ENCODE assay signal across 15 cellular contexts in the genomic region with DNA sequence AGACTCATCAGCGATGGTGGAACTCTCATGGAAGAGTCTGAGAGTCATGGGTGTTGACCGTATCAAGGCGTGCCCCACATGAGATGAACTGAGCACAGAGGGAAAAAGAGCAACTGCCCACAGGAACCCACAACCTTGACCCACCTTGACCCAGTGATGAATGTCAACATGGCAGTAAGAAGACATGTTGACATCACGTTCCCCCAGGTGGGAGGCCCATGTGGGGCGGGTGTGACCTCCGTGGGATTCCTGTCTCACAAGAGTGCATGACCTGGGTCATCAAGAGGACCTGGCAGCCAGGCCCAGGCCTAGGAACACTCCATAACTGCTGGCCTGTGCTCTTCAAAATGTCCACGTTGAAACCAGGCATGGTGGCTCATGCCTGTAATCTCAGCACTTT. TPM values are rescaled to one million over a fixed set of nuclear protein-coding genes. Genes with fewer than 3 reads are reported as not detected.
DNase-seq lines count a peak whose midpoint lies in the region; ATAC-seq and TF ChIP-seq lines count a peak whose summit lies in the region.
"Had no signal": no experiment of that assay in that cellular context is flagged by ENCODE, and none has a peak within 500 bp of the region (broad histone marks: within the 10 kb centered on the region; RNA-seq: fewer than 3 reads in every experiment).

No MANE protein-coding gene starts in this region.

- H3K4me3 ChIP-seq in IMR-90 (ENCODE audit: insufficient read depth, low read depth, low read length), result no peak overlapping the region
- H3K4me3 ChIP-seq: GM23248 had no signal

- no peak overlapping the region for H2BK15ac ChIP-seq in IMR-90 (ENCODE audit: low read depth, low read length)

- H3K36me3 ChIP-seq in IMR-90 (ENCODE audit: control insufficient read depth, insufficient read depth, low read length), result peaks cover 56% of the 10 kb centered on the region

- no peak overlapping the region for H4K8ac ChIP-seq in IMR-90 (ENCODE audit: low read depth in 2 of 2, low read length in 2 of 2)

- peaks cover 5% of the 10 kb centered on the region for H4K20me1 ChIP-seq in IMR-90 (ENCODE audit: insufficient read depth, low read length)

- H2AFZ ChIP-seq in IMR-90 (replicated peaks; ENCODE audit: low read length, poor library complexity), result no peak overlapping the region
- H2AFZ ChIP-seq: GM23248 had no signal

- H3K56ac ChIP-seq in IMR-90 (ENCODE audit: extremely low read depth, insufficient read depth, low read length), result no peak overlapping the region

- DNase-seq in D341Med (ENCODE audit: low spot score), result peak; percentile 13
- no peak for DNase-seq in IMR-90
- DNase-seq in central memory CD8-positive, alpha-beta T cell (ENCODE audit: low spot score in 2 of 2), result no peak
- DNase-seq in stimulated activated effector memory CD8-positive, alpha-beta T cell treated with anti-CD3 and anti-CD28 coated beads, Interleukin-12 subunit alpha, Interleukin-12 subunit beta, amount 100 ng/mL, for 72 hours (ENCODE audit: low spot score in 2 of 2), result no peak
- no peak for DNase-seq in endothelial cell (ENCODE audit: low spot score)
- DNase-seq: C1 segment of cervical spinal cord; Calu3; CD4-positive, alpha-beta memory T cell; COR-L47; DMS153; DND-41; GM23248; H7; HCEC 1CT had no signal

- H2BK20ac ChIP-seq in IMR-90 (ENCODE audit: low read depth, low read length), result no peak overlapping the region

- H2AK5ac ChIP-seq in IMR-90 (ENCODE audit: low read depth, low read length), result no peak overlapping the region

- no peak overlapping the region for H3K14ac ChIP-seq in IMR-90 (replicated peaks; ENCODE audit: low read depth, low read length)

- no peak overlapping the region for H3K18ac ChIP-seq in IMR-90 (ENCODE audit: low read depth, low read length)

- H3K4me1 ChIP-seq in IMR-90 (ENCODE audit: control insufficient read depth, insufficient read depth, low read length), result no peaks in the 10 kb centered on the region

- intact Hi-C loops in IMR-90 (cut with micrococcal nuclease), result no loop called here

- CTCF ChIA-PET in IMR-90 (lab: Yijun Ruan, JAX), result no interaction called here

- BruUV-seq in IMR-90 (replicated peaks; lab: Mats Ljungman, UMichigan), result no TSS peak

- H3K27ac Mint-ChIP-seq in central memory CD8-positive, alpha-beta T cell (ENCODE audit: low read depth), result peak overlapping the region; percentile 8
- H3K27ac Mint-ChIP-seq in stimulated activated effector memory CD8-positive, alpha-beta T cell treated with anti-CD3 and anti-CD28 coated beads, Interleukin-12 subunit alpha, Interleukin-12 subunit beta, amount 100 ng/mL, for 72 hours, result peak overlapping the region; percentile 93
- no peak overlapping the region for H3K27ac Mint-ChIP-seq in endothelial cell (ENCODE audit: unreplicated experiment)

- ATAC-seq in IMR-90 (ENCODE audit: low read depth) (no peak), HG02852 (IDR thresholded peaks at IDR 0.05; ENCODE audit: unreplicated experiment) (no peak)
- ATAC-seq in central memory CD8-positive, alpha-beta T cell (replicated peaks; ENCODE audit: extremely low read depth, poor library complexity, severe bottlenecking), result no peak
- ATAC-seq in stimulated activated effector memory CD8-positive, alpha-beta T cell treated with anti-CD3 and anti-CD28 coated beads, Interleukin-12 subunit alpha, Interleukin-12 subunit beta, amount 100 ng/mL, for 72 hours, result no peak

- H4K5ac ChIP-seq in IMR-90 (ENCODE audit: low read depth, low read length), result no peak overlapping the region

- H3K27me3 Mint-ChIP-seq in central memory CD8-positive, alpha-beta T cell, result no peaks in the 10 kb centered on the region
- H3K27me3 Mint-ChIP-seq in endothelial cell (ENCODE audit: unreplicated experiment), result no peaks in the 10 kb centered on the region
- H3K27me3 Mint-ChIP-seq: CD4-positive, alpha-beta memory T cell had no signal

- H3K9me3 ChIP-seq in IMR-90 (ENCODE audit: control insufficient read depth, insufficient read depth, low read length), result no peaks in the 10 kb centered on the region

- TF ChIP-seq CTCF in IMR-90 (conservative IDR thresholded peaks at IDR 0.05; ENCODE audit: low read depth, low read length) (no peak), endothelial cell (IDR thresholded peaks at IDR 0.05; ENCODE audit: unreplicated experiment) (no peak)

- no peak for TF ChIP-seq RAD21 in IMR-90 (IDR thresholded peaks at IDR 0.05; ENCODE audit: low read length)

- dilution Hi-C loops in IMR-90 (cut with HindIII; ENCODE audit: low sequenced_read_pairs, unreplicated experiment), result no loop called here

- peaks cover 2% of the 10 kb centered on the region; the same call in 1 of the 2 replicates for H3K9me1 ChIP-seq in IMR-90 (ENCODE audit: insufficient read depth, low read length)

- H3K36me3 Mint-ChIP-seq in central memory CD8-positive, alpha-beta T cell (ENCODE audit: insufficient read depth), result peaks cover 42% of the 10 kb centered on the region
- peaks cover 79% of the 10 kb centered on the region for H3K36me3 Mint-ChIP-seq in stimulated activated effector memory CD8-positive, alpha-beta T cell treated with anti-CD3 and anti-CD28 coated beads, Interleukin-12 subunit alpha, Interleukin-12 subunit beta, amount 100 ng/mL, for 72 hours
- peaks cover 33% of the 10 kb centered on the region for H3K36me3 Mint-ChIP-seq in endothelial cell (ENCODE audit: low read depth, unreplicated experiment)

- H3K27me3 ChIP-seq in IMR-90 (ENCODE audit: control insufficient read depth, insufficient read depth, low read length), result no peaks in the 10 kb centered on the region

- no peak overlapping the region for H2BK5ac ChIP-seq in IMR-90 (ENCODE audit: low read depth, low read length, poor library complexity, severe bottlenecking)

- peak overlapping the region; percentile 23 for H2AK9ac ChIP-seq in IMR-90 (replicated peaks; ENCODE audit: low read depth, low read length, poor library complexity)

- H4K91ac ChIP-seq in IMR-90 (ENCODE audit: insufficient read depth, low read depth, low read length), result no peak overlapping the region

- no peak overlapping the region for H2BK120ac ChIP-seq in IMR-90 (ENCODE audit: low read depth, low read length)

- no peak overlapping the region for H3K4me3 Mint-ChIP-seq in central memory CD8-positive, alpha-beta T cell
- H3K4me3 Mint-ChIP-seq in stimulated activated effector memory CD8-positive, alpha-beta T cell treated with anti-CD3 and anti-CD28 coated beads, Interleukin-12 subunit alpha, Interleukin-12 subunit beta, amount 100 ng/mL, for 72 hours, result no peak overlapping the region
- no peak overlapping the region for H3K4me3 Mint-ChIP-seq in endothelial cell (ENCODE audit: unreplicated experiment)

- H3K9ac ChIP-seq in IMR-90 (ENCODE audit: low read depth, low read length), result no peak overlapping the region
- H3K9ac ChIP-seq: GM23248 had no signal

- H3K27ac ChIP-seq in IMR-90 (ENCODE audit: insufficient read depth, low read length), result no peak overlapping the region
- H3K27ac ChIP-seq: GM23248 had no signal

- H3K79me1 ChIP-seq in IMR-90 (ENCODE audit: low read depth in 1 of 2, low read length in 2 of 2), result peaks cover 3% of the 10 kb centered on the region in 2 experiments; a peak in 2 of 4 replicates

- peaks cover 13% of the 10 kb centered on the region for H3K4me1 Mint-ChIP-seq in central memory CD8-positive, alpha-beta T cell
- peaks cover 34% of the 10 kb centered on the region for H3K4me1 Mint-ChIP-seq in stimulated activated effector memory CD8-positive, alpha-beta T cell treated with anti-CD3 and anti-CD28 coated beads, Interleukin-12 subunit alpha, Interleukin-12 subunit beta, amount 100 ng/mL, for 72 hours
- peaks cover 12% of the 10 kb centered on the region for H3K4me1 Mint-ChIP-seq in endothelial cell (ENCODE audit: unreplicated experiment)

- 97% methylated on average over 4 of the region's 7 CpGs; no CpG with 5 or more reads in 1 of the 2 experiments for WGBS in IMR-90 (ENCODE audit: extremely low coverage in 2 of 2, insufficient read length in 1 of 2), 2 experiments

- no peak for TF ChIP-seq POLR2A in IMR-90 (IDR thresholded peaks at IDR 0.05; ENCODE audit: low read depth, low read length)

- H3K4me2 ChIP-seq in IMR-90 (ENCODE audit: low read depth, low read length), result no peak overlapping the region

- in situ Hi-C loops in IMR-90 (cut with MboI; ENCODE audit: low sequenced_read_pairs), result no loop called here

- POLR2A ChIA-PET in IMR-90 (lab: Charles Lee; ENCODE audit: unreplicated experiment), result no interaction called here

- H3K9me3 Mint-ChIP-seq in central memory CD8-positive, alpha-beta T cell, result no peaks in the 10 kb centered on the region
- H3K9me3 Mint-ChIP-seq in stimulated activated effector memory CD8-positive, alpha-beta T cell treated with anti-CD3 and anti-CD28 coated beads, Interleukin-12 subunit alpha, Interleukin-12 subunit beta, amount 100 ng/mL, for 72 hours, result no peaks in the 10 kb centered on the region
- H3K9me3 Mint-ChIP-seq in endothelial cell (ENCODE audit: unreplicated experiment), result no peaks in the 10 kb centered on the region
- H3K9me3 Mint-ChIP-seq: CD4-positive, alpha-beta memory T cell had no signal

- no peak overlapping the region for H3K4ac ChIP-seq in IMR-90 (ENCODE audit: low read depth, low read length)

- no peak overlapping the region for H3K23ac ChIP-seq in IMR-90 (ENCODE audit: low read depth, low read length)

TF ChIP-seq in IMR-90, 13 proteins besides CTCF, POLR2A, EP300 and RAD21 (continues in another document):
- TF ChIP-seq MAZ (IDR thresholded peaks at IDR 0.05; ENCODE audit: borderline replicate concordance, low read depth, low read length) (no peak), RFX5 (IDR thresholded peaks at IDR 0.05; ENCODE audit: low read depth, low read length) (no peak), MXI1 (IDR thresholded peaks at IDR 0.05; ENCODE audit: borderline replicate concordance, low read depth, low read length) (no peak), CHD1 (IDR thresholded peaks at IDR 0.05; ENCODE audit: low read depth, low read length) (no peak), CEBPB (IDR thresholded peaks at IDR 0.05; ENCODE audit: low read depth, low read length) (no peak), NFE2L2 (IDR thresholded peaks at IDR 0.05; ENCODE audit: low read depth, low read length) (no peak), RCOR1 (IDR thresholded peaks at IDR 0.05; ENCODE audit: insufficient replicate concordance, low read length) (no peak)
- TF ChIP-seq, protein P1, sequence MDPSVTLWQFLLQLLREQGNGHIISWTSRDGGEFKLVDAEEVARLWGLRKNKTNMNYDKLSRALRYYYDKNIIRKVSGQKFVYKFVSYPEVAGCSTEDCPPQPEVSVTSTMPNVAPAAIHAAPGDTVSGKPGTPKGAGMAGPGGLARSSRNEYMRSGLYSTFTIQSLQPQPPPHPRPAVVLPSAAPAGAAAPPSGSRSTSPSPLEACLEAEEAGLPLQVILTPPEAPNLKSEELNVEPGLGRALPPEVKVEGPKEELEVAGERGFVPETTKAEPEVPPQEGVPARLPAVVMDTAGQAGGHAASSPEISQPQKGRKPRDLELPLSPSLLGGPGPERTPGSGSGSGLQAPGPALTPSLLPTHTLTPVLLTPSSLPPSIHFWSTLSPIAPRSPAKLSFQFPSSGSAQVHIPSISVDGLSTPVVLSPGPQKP (IDR thresholded peaks at IDR 0.05; ENCODE audit: borderline replicate concordance, low read depth, low read length), result no peak

RNA-seq across cellular contexts. Expression of a gene that starts 45.8 kb away (rescaled TPM):
- 7.5 and 9.2 TPM in 2 replicates for total RNA-seq in IMR-90 (2012; rRNA removed)
- 21.7 and 22.1 TPM in 2 replicates for polyA plus RNA-seq in IMR-90 (2012; rRNA removed)
- polyA plus RNA-seq in IMR-90 (2012; cell fraction: cytosol; rRNA removed), result 13.0 and 16.4 TPM in 2 replicates
- 24.6 and 32.5 TPM in 2 replicates for polyA plus RNA-seq in IMR-90 (2012; cell fraction: nucleus; rRNA removed; ENCODE audit: low replicate concordance)
- total RNA-seq in endothelial cell (ENCODE audit: unreplicated experiment), result 34.5 TPM
